10 cellular contexts compared by ENCODE assay signal in the genomic region with DNA sequence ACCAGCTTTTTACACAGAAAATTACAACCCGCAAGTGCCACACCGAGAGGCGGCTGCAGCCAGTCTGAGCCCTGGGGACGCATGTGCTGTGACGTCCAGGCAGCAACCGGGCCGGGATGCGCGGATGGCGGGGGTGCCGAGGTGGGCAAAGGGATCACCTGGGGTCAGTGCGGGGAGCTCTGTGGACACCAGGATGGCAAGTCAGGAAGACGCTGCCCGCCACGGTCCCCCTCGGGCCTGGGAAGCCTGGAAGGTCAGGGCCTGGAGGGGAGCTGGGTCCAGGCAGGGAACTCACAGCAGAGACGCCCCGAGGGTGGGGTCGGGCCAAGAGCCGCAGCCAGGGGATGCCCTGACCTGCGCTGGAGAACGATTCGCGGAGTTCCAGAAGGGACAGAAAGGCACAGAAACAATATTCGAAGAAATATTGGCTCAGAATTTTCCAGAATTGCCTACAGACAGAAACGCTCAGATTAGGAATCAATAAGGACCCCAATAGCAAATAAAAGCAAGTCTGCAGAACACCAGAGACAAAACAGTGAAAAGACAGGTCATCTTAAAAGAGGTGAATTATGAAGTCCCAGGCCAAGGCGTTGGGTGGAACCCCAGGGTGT. TPM values are rescaled to one million over a fixed set of nuclear protein-coding genes. Genes with fewer than 3 reads are reported as not detected.
DNase-seq lines count a peak whose midpoint lies in the region; ATAC-seq and TF ChIP-seq lines count a peak whose summit lies in the region.
"Had no signal": no experiment of that assay in that cellular context is flagged by ENCODE, and none has a peak within 500 bp of the region (broad histone marks: within the 10 kb centered on the region; RNA-seq: fewer than 3 reads in every experiment).

No MANE protein-coding gene starts in this region.

- peaks cover 19 to 43% (median 40%) of the 10 kb centered on the region in 3 donors for H3K27me3 ChIP-seq in gastrocnemius medialis

- in situ Hi-C loops in gastrocnemius medialis (cut with MboI; ENCODE audit: low sequenced_read_pairs in 4 of 4), result no loop called here

- intact Hi-C loops in left cardiac atrium (cut with DNase I) (loop anchor here (10.0 kb wide), 1 partner anchor 317 kb away; no protein-coding TSS in a partner anchor), gastrocnemius medialis (cut with DNase I; ENCODE audit: low total_unique reads) (loop anchor here (10.0 kb wide), 1 partner anchor 247 kb away; a partner anchor contains a TSS)

- H3K4me3 ChIP-seq in gastrocnemius medialis, result peak overlapping the region; percentile 42 to 53 (median 46)

- no peak for TF ChIP-seq CTCF in VCaP (conservative IDR thresholded peaks at IDR 0.05)
- no peak for TF ChIP-seq CTCF in gastrocnemius medialis (IDR thresholded peaks at IDR 0.05 in 4 of 5, conservative IDR thresholded peaks at IDR 0.05 in 1 of 5)
- no peak for TF ChIP-seq CTCF in GM20000 (IDR thresholded peaks at IDR 0.05; ENCODE audit: extremely low read depth, missing control alignments)

- H3K36me3 ChIP-seq in gastrocnemius medialis, result no peaks in the 10 kb centered on the region

- TF ChIP-seq POLR2A in gastrocnemius medialis (IDR thresholded peaks at IDR 0.05), result no peak

- no peaks in the 10 kb centered on the region for H3K9me3 ChIP-seq in gastrocnemius medialis

- DNase-seq in NCI-H146 (lab: John Stamatoyannopoulos, UW) (peak; percentile 31), NCI-H146 treated with DMSO at 0.1 percent for 48 hours (lab: John Stamatoyannopoulos, UW; ENCODE audit: unreplicated experiment) (no peak), left cardiac atrium (no peak), gastrocnemius medialis (no peak), GM20000 (ENCODE audit: low spot score) (no peak)
- no peak for DNase-seq in stimulated activated CD4-positive, alpha-beta T cell treated with anti-CD3 and anti-CD28 coated beads, Interleukin-4, amount 100 ng/mL, for 1 hour

- peaks cover 6 to 10% of the 10 kb centered on the region in 2 donors for H3K4me1 ChIP-seq in gastrocnemius medialis

- H3K27ac ChIP-seq in VCaP (peak overlapping the region; percentile 28; the same call in 1 of the 2 replicates), gastrocnemius medialis (no peak overlapping the region)

- ATAC-seq in left cardiac atrium (peak; percentile 12 to 27), gastrocnemius medialis (peak in 1 of 2 donors; percentile 8), HG03039 (IDR thresholded peaks at IDR 0.05; ENCODE audit: unreplicated experiment) (no peak)

RNA-seq across cellular contexts. Expression of a gene that starts 11.7 kb away (rescaled TPM):
- total RNA-seq in left cardiac atrium (10 to 100 TPM; 27.4 to 51.5 TPM), gastrocnemius medialis (under 1 TPM in 3 of 4 donors, not detected in 1; 0.05 to 0.33 (median 0.09) TPM)

RNA-seq across cellular contexts. Expression of a gene that starts 36.9 kb away (rescaled TPM):
- under 1 TPM; 0.24 to 0.29 TPM for total RNA-seq in left cardiac atrium
- 1 to 10 TPM in 2 of 4 donors, not detected in 2; 1.7 to 3.3 TPM for total RNA-seq in gastrocnemius medialis
- total RNA-seq: A172; activated CD8-positive, alpha-beta memory T cell treated with anti-CD3 and anti-CD28 coated beads for 36 hours had no signal

Comparison
In these comparisons a context has a peak if more than half of its experiments do, and no peak if none do; other contexts are left out.
1. RNA of a gene that starts 11.7 kb away (total RNA-seq): 27.4 to 51.5 TPM in left cardiac atrium; 0.05 to 0.33 TPM in gastrocnemius medialis; every median in the first group is over 10 times any median in the second.